8 cellular contexts compared by ENCODE assay signal in genomic region chr13:45511310-45512147, GRCh38. TPM values are rescaled to one million over a fixed set of nuclear protein-coding genes. Genes with fewer than 3 reads are reported as not detected.
A peak's percentile ranks its signal among the peaks of the same experiment; 100 is the strongest.
DNase-seq lines count a peak whose midpoint lies in the region; ATAC-seq and TF ChIP-seq lines count a peak whose summit lies in the region.
"Had no signal": no experiment of that assay in that cellular context is flagged by ENCODE, and none has a peak within 500 bp of the region (broad histone marks: within the 10 kb centered on the region; RNA-seq: fewer than 3 reads in every experiment).

No MANE protein-coding gene starts in this region.

- peak; percentile 47 for ATAC-seq in HG02623 (IDR thresholded peaks at IDR 0.05; ENCODE audit: unreplicated experiment)
- ATAC-seq in activated naive CD8-positive, alpha-beta T cell treated with anti-CD3 and anti-CD28 coated beads, Interleukin-2, amount 10 ng/mL, durations not matched to agents 7 days and 5 days (ENCODE audit: low read depth): peak; percentile 47

- H3K27ac Mint-ChIP-seq in activated naive CD8-positive, alpha-beta T cell treated with anti-CD3 and anti-CD28 coated beads, Interleukin-2, amount 10 ng/mL, durations not matched to agents 7 days and 5 days: no peak overlapping the region
- H3K27ac Mint-ChIP-seq: dendritic cell treated with granulocyte-macrophage colony-stimulating factor and Interleukin-4, amounts not matched to agents 40 ng/mL and 50 ng/mL, for 4 days had no signal

- H3K9me3 Mint-ChIP-seq in activated naive CD8-positive, alpha-beta T cell treated with anti-CD3 and anti-CD28 coated beads, Interleukin-2, amount 10 ng/mL, durations not matched to agents 7 days and 5 days: no peaks in the 10 kb centered on the region
- H3K9me3 Mint-ChIP-seq: dendritic cell treated with granulocyte-macrophage colony-stimulating factor and Interleukin-4, amounts not matched to agents 40 ng/mL and 50 ng/mL, for 4 days had no signal

- peaks cover 20% of the 10 kb centered on the region for H3K36me3 Mint-ChIP-seq in activated naive CD8-positive, alpha-beta T cell treated with anti-CD3 and anti-CD28 coated beads, Interleukin-2, amount 10 ng/mL, durations not matched to agents 7 days and 5 days

- no peaks in the 10 kb centered on the region for H3K4me1 ChIP-seq in cardiac muscle cell (ENCODE audit: low read depth)

- DNase-seq in Daoy (ENCODE audit: low read depth) (peak; percentile 57), NCI-H526 treated with DMSO at 0.1 percent for 48 hours (lab: John Stamatoyannopoulos, UW) (peak; percentile 62), cardiac muscle cell (ENCODE audit: low read depth in 1 of 2, low spot score in 1 of 2) (peak; percentile 78 to 85), putamen (ENCODE audit: low spot score) (peak; percentile 67)
- no peak for DNase-seq in activated naive CD8-positive, alpha-beta T cell treated with anti-CD3 and anti-CD28 coated beads, Interleukin-2, amount 10 ng/mL, durations not matched to agents 7 days and 5 days
- no peak for DNase-seq in activated effector memory CD4-positive, alpha-beta T cell treated with Interleukin-2 at 50 U/mL for 16 hours

- H3K4me3 ChIP-seq in cardiac muscle cell: no peak overlapping the region

- H3K4me1 Mint-ChIP-seq in activated naive CD8-positive, alpha-beta T cell treated with anti-CD3 and anti-CD28 coated beads, Interleukin-2, amount 10 ng/mL, durations not matched to agents 7 days and 5 days: peaks cover 11% of the 10 kb centered on the region

- no peaks in the 10 kb centered on the region for H3K27me3 Mint-ChIP-seq in activated naive CD8-positive, alpha-beta T cell treated with anti-CD3 and anti-CD28 coated beads, Interleukin-2, amount 10 ng/mL, durations not matched to agents 7 days and 5 days
- H3K27me3 Mint-ChIP-seq: dendritic cell treated with granulocyte-macrophage colony-stimulating factor and Interleukin-4, amounts not matched to agents 40 ng/mL and 50 ng/mL, for 4 days had no signal

- H3K36me3 ChIP-seq in cardiac muscle cell: peaks cover 35% of the 10 kb centered on the region

- peak; percentile 80 for TF ChIP-seq CTCF in cardiac muscle cell (IDR thresholded peaks at IDR 0.05; ENCODE audit: low read depth, low read length)

- no peaks in the 10 kb centered on the region for H3K27me3 ChIP-seq in cardiac muscle cell

- H3K4me3 Mint-ChIP-seq in activated naive CD8-positive, alpha-beta T cell treated with anti-CD3 and anti-CD28 coated beads, Interleukin-2, amount 10 ng/mL, durations not matched to agents 7 days and 5 days: no peak overlapping the region
- H3K4me3 Mint-ChIP-seq: dendritic cell treated with granulocyte-macrophage colony-stimulating factor and Interleukin-4, amounts not matched to agents 40 ng/mL and 50 ng/mL, for 4 days had no signal

- H3K9me3 ChIP-seq in cardiac muscle cell (ENCODE audit: low read depth): no peaks in the 10 kb centered on the region

- POLR2A ChIA-PET in activated naive CD8-positive, alpha-beta T cell treated with anti-CD3 and anti-CD28 coated beads, Interleukin-2, amount 10 ng/mL, durations not matched to agents 7 days and 5 days (lab: Charles Lee): no interaction called here

- no peak overlapping the region for H3K27ac ChIP-seq in cardiac muscle cell

RNA-seq across cellular contexts. Expression of gene COG3, which starts 46.8 kb away (rescaled TPM):
- 19.1 and 20.7 TPM in 2 replicates for total RNA-seq in Daoy (2014; rRNA removed; shearing (Covaris generic))
- total RNA-seq in activated naive CD8-positive, alpha-beta T cell treated with anti-CD3 and anti-CD28 coated beads, Interleukin-2, amount 10 ng/mL, durations not matched to agents 7 days and 5 days: 10 to 100 TPM; 26.2 to 28.4 TPM
- 24.6 and 82.9 TPM in 2 replicates for total RNA-seq in cardiac muscle cell
- polyA plus RNA-seq in cardiac muscle cell: 22.4 and 26.2 TPM in 2 replicates

Comparison
In these comparisons a context has a peak if more than half of its experiments do, and no peak if none do; other contexts are left out.
1. DNase-seq: peak in Daoy (single experiment), NCI-H526 treated with DMSO at 0.1 percent for 48 hours (single experiment), cardiac muscle cell (2 of 2) and putamen (single experiment); none in activated naive CD8-positive, alpha-beta T cell treated with anti-CD3 and anti-CD28 coated beads, Interleukin-2, amount 10 ng/mL, durations not matched to agents 7 days and 5 days (single experiment) and activated effector memory CD4-positive, alpha-beta T cell treated with Interleukin-2 at 50 U/mL for 16 hours (single experiment).